ENCODE assay signal across 25 cellular contexts in genomic region chr4:23058113-23058512, GRCh38.
"Had no signal": no experiment of that assay in that cellular context is flagged by ENCODE, and none has a peak within 500 bp of the region (broad histone marks: within the 10 kb centered on the region; RNA-seq: fewer than 3 reads in every experiment).

No MANE protein-coding gene starts in this region.

- DNase-seq: cortex of kidney; dorsolateral prefrontal cortex; effector CD8-positive, alpha-beta T cell; immature natural killer cell; left cardiac atrium; left ventricle myocardium inferior; lower lobe of right lung; natural killer cell; occipital lobe; psoas muscle; stimulated activated CD4-positive, alpha-beta T cell treated with anti-CD3 and anti-CD28 coated beads, Interleukin-2, amount 100 ng/mL, for 24 hours; stimulated activated CD4-positive, alpha-beta T cell treated with anti-CD3 and anti-CD28 coated beads, Interleukin-4, amount 100 ng/mL, for 4 hours; stimulated activated naive B cell treated with anti-CD40 and anti-IgM and Interleukin-4, amounts not matched to agents 10 μg/mL and 1 μg/mL and 100 μg/mL, for 72 hours; stomach; substantia nigra; transverse colon had no signal

- H3K36me3 ChIP-seq: gastroesophageal sphincter, left ventricle myocardium inferior, lower lobe of right lung, stomach, thoracic aorta, transverse colon had no signal

- H3K27me3 ChIP-seq: dorsolateral prefrontal cortex, gastroesophageal sphincter, stomach, transverse colon had no signal

- H3K27ac ChIP-seq: dorsolateral prefrontal cortex, gastroesophageal sphincter, left ventricle myocardium inferior, lower lobe of right lung, parathyroid adenoma, psoas muscle, stomach, thoracic aorta, transverse colon had no signal

- FAIRE-seq: endometrium, keratinocyte had no signal

- H3K4me1 ChIP-seq: gastroesophageal sphincter, left ventricle myocardium inferior, lower lobe of right lung, parathyroid adenoma, psoas muscle, stomach had no signal

- H3K4me1 Mint-ChIP-seq: immature natural killer cell; memory B cell; mesothelial cell of epicardium; natural killer cell; stimulated activated naive B cell treated with anti-CD40 and anti-IgM and Interleukin-4, amounts not matched to agents 10 μg/mL and 1 μg/mL and 100 μg/mL, for 72 hours had no signal

- H3K9ac ChIP-seq: parathyroid adenoma had no signal

- H3K27ac Mint-ChIP-seq: immature natural killer cell; memory B cell; mesothelial cell of epicardium; natural killer cell; stimulated activated naive B cell treated with anti-CD40 and anti-IgM and Interleukin-4, amounts not matched to agents 10 μg/mL and 1 μg/mL and 100 μg/mL, for 72 hours had no signal

- H3K9me3 ChIP-seq: gastroesophageal sphincter, left ventricle myocardium inferior, lower lobe of right lung, psoas muscle, stomach, thoracic aorta, transverse colon had no signal

- H2AFZ ChIP-seq: parathyroid adenoma had no signal

- H3K9me3 Mint-ChIP-seq: mesothelial cell of epicardium had no signal

- H3K4me3 ChIP-seq: dorsolateral prefrontal cortex, gastroesophageal sphincter, left ventricle myocardium inferior, lower lobe of right lung, psoas muscle, stomach, thoracic aorta, transverse colon had no signal

- H3K79me2 ChIP-seq: parathyroid adenoma had no signal

- ATAC-seq: esophagus mucosa; gastroesophageal sphincter; left cardiac atrium; lower lobe of right lung; natural killer cell; psoas muscle; sciatic nerve; stimulated activated naive B cell treated with anti-CD40 and anti-IgM and Interleukin-4, amounts not matched to agents 10 μg/mL and 1 μg/mL and 100 μg/mL, for 72 hours had no signal

- H3K36me3 Mint-ChIP-seq: immature natural killer cell; memory B cell; mesothelial cell of epicardium; natural killer cell; stimulated activated naive B cell treated with anti-CD40 and anti-IgM and Interleukin-4, amounts not matched to agents 10 μg/mL and 1 μg/mL and 100 μg/mL, for 72 hours had no signal

- H3K27me3 Mint-ChIP-seq: memory B cell; stimulated activated naive B cell treated with anti-CD40 and anti-IgM and Interleukin-4, amounts not matched to agents 10 μg/mL and 1 μg/mL and 100 μg/mL, for 72 hours had no signal

- H3K4me3 Mint-ChIP-seq: immature natural killer cell; memory B cell; mesothelial cell of epicardium; natural killer cell; stimulated activated naive B cell treated with anti-CD40 and anti-IgM and Interleukin-4, amounts not matched to agents 10 μg/mL and 1 μg/mL and 100 μg/mL, for 72 hours had no signal
